9 cellular contexts compared by ENCODE assay signal in genomic region chr1:33327587-33328325, GRCh38. TPM values are rescaled to one million over a fixed set of nuclear protein-coding genes. Genes with fewer than 3 reads are reported as not detected.
DNase-seq lines count a peak whose midpoint lies in the region; ATAC-seq and TF ChIP-seq lines count a peak whose summit lies in the region.
"Had no signal": no experiment of that assay in that cellular context is flagged by ENCODE, and none has a peak within 500 bp of the region (broad histone marks: within the 10 kb centered on the region; RNA-seq: fewer than 3 reads in every experiment).

No MANE protein-coding gene starts in this region.

- H3K4me1 Mint-ChIP-seq in activated naive CD8-positive, alpha-beta T cell treated with anti-CD3 and anti-CD28 coated beads, Interleukin-2, amount 50 U/mL, for 24 hours = no peaks in the 10 kb centered on the region
- H3K4me1 Mint-ChIP-seq in activated naive CD8-positive, alpha-beta T cell treated with anti-CD3 and anti-CD28 coated beads for 36 hours = no peaks in the 10 kb centered on the region

- WGBS in aorta, 2 donors = 20 to 24% methylated on average over 9 of the region's 9 CpGs

- no peak overlapping the region for H3K4me3 ChIP-seq in ascending aorta
- H3K4me3 ChIP-seq in kidney epithelial cell (ENCODE audit: low read depth, low read length) = no peak overlapping the region
- H3K4me3 ChIP-seq in aorta (ENCODE audit: low read length in 2 of 2) = no peak overlapping the region

- peaks cover 24% of the 10 kb centered on the region for H3K36me3 Mint-ChIP-seq in activated naive CD8-positive, alpha-beta T cell treated with anti-CD3 and anti-CD28 coated beads, Interleukin-2, amount 50 U/mL, for 24 hours (ENCODE audit: low read depth)
- H3K36me3 Mint-ChIP-seq in activated naive CD8-positive, alpha-beta T cell treated with anti-CD3 and anti-CD28 coated beads for 36 hours = peaks cover 10% of the 10 kb centered on the region

- H3K9me3 ChIP-seq in ascending aorta (no peaks in the 10 kb centered on the region), aorta (ENCODE audit: control insufficient read depth, low read length) (no peaks in the 10 kb centered on the region)

- H3K27ac Mint-ChIP-seq in activated naive CD8-positive, alpha-beta T cell treated with anti-CD3 and anti-CD28 coated beads, Interleukin-2, amount 50 U/mL, for 24 hours = no peak overlapping the region
- H3K27ac Mint-ChIP-seq in activated naive CD8-positive, alpha-beta T cell treated with anti-CD3 and anti-CD28 coated beads for 36 hours = no peak overlapping the region

- no peaks in the 10 kb centered on the region for H3K27me3 ChIP-seq in ascending aorta
- H3K27me3 ChIP-seq in kidney epithelial cell (ENCODE audit: control insufficient read depth, insufficient read depth, low read length) = no peaks in the 10 kb centered on the region
- no peaks in the 10 kb centered on the region for H3K27me3 ChIP-seq in aorta (ENCODE audit: control insufficient read depth in 1 of 2, insufficient read depth in 2 of 2, low read length in 1 of 2)

- no peak overlapping the region for H3K4me3 Mint-ChIP-seq in activated naive CD8-positive, alpha-beta T cell treated with anti-CD3 and anti-CD28 coated beads, Interleukin-2, amount 50 U/mL, for 24 hours
- H3K4me3 Mint-ChIP-seq in activated naive CD8-positive, alpha-beta T cell treated with anti-CD3 and anti-CD28 coated beads for 36 hours = no peak overlapping the region
- H3K4me3 Mint-ChIP-seq: naive B cell had no signal

- intact Hi-C loops in ascending aorta (cut with DNase I) (no loop called here), aorta (cut with DNase I) (no loop called here)

- DNase-seq in activated naive CD8-positive, alpha-beta T cell treated with anti-CD3 and anti-CD28 coated beads, Interleukin-2, amount 50 U/mL, for 24 hours = no peak
- no peak for DNase-seq in activated naive CD8-positive, alpha-beta T cell treated with anti-CD3 and anti-CD28 coated beads for 36 hours
- DNase-seq in ascending aorta (ENCODE audit: low spot score in 2 of 2) (peak in 1 of 2 donors; percentile 81), kidney epithelial cell (ENCODE audit: low read depth) (peak; percentile 85), aorta (peak; percentile 67 to 80)
- DNase-seq: naive B cell had no signal

- peaks cover 99 to 100% of the 10 kb centered on the region in 2 donors for H3K36me3 ChIP-seq in ascending aorta
- H3K36me3 ChIP-seq in kidney epithelial cell (ENCODE audit: control insufficient read depth, insufficient read depth, low read length) = peaks cover 18% of the 10 kb centered on the region
- peaks cover 6 to 30% of the 10 kb centered on the region in 2 donors for H3K36me3 ChIP-seq in aorta (ENCODE audit: control insufficient read depth in 1 of 2, insufficient read depth in 2 of 2, low read length in 1 of 2)

- no peaks in the 10 kb centered on the region for H3K9me3 Mint-ChIP-seq in activated naive CD8-positive, alpha-beta T cell treated with anti-CD3 and anti-CD28 coated beads, Interleukin-2, amount 50 U/mL, for 24 hours
- H3K9me3 Mint-ChIP-seq in activated naive CD8-positive, alpha-beta T cell treated with anti-CD3 and anti-CD28 coated beads for 36 hours = no peaks in the 10 kb centered on the region

- ATAC-seq in activated naive CD8-positive, alpha-beta T cell treated with anti-CD3 and anti-CD28 coated beads, Interleukin-2, amount 50 U/mL, for 24 hours = peak; percentile 41
- ATAC-seq in aorta (ENCODE audit: low FRiP score) = no peak
- ATAC-seq in HG03439 (IDR thresholded peaks at IDR 0.05; ENCODE audit: unreplicated experiment) = no peak
- no peak for ATAC-seq in GM19467 (IDR thresholded peaks at IDR 0.05; ENCODE audit: unreplicated experiment)
- ATAC-seq in HG02840 (IDR thresholded peaks at IDR 0.05; ENCODE audit: low FRiP score, unreplicated experiment) = no peak

- peaks cover 11 to 30% of the 10 kb centered on the region in 2 donors for H3K4me1 ChIP-seq in ascending aorta
- H3K4me1 ChIP-seq in aorta (ENCODE audit: control insufficient read depth in 1 of 2, insufficient read depth in 2 of 2, low read length in 2 of 2) = no peaks in the 10 kb centered on the region

- no peaks in the 10 kb centered on the region for H3K27me3 Mint-ChIP-seq in activated naive CD8-positive, alpha-beta T cell treated with anti-CD3 and anti-CD28 coated beads, Interleukin-2, amount 50 U/mL, for 24 hours
- H3K27me3 Mint-ChIP-seq in activated naive CD8-positive, alpha-beta T cell treated with anti-CD3 and anti-CD28 coated beads for 36 hours = no peaks in the 10 kb centered on the region
- H3K27me3 Mint-ChIP-seq: naive B cell had no signal

- no peak for TF ChIP-seq CTCF in ascending aorta (IDR thresholded peaks at IDR 0.05)
- no peak for TF ChIP-seq CTCF in kidney epithelial cell (IDR thresholded peaks at IDR 0.05; ENCODE audit: insufficient read depth, low read length, poor library complexity, severe bottlenecking)

- H3K27ac ChIP-seq in ascending aorta = peak overlapping the region; percentile 25 to 26
- H3K27ac ChIP-seq in aorta (ENCODE audit: low read depth in 1 of 2, low read length in 2 of 2) = no peak overlapping the region

RNA-seq across cellular contexts. Expression of gene A3GALT2, which starts 6.9 kb away (rescaled TPM):
- total RNA-seq in activated naive CD8-positive, alpha-beta T cell treated with anti-CD3 and anti-CD28 coated beads for 36 hours = not detected
- total RNA-seq in ascending aorta = not detected
- not detected in 2 replicates for total RNA-seq in kidney epithelial cell
- under 1 TPM; 0.36 to 0.81 TPM for total RNA-seq in aorta
- polyA plus RNA-seq in aorta = not detected

Comparison
In these comparisons a context has a peak if more than half of its experiments do, and no peak if none do; other contexts are left out.
1. DNase-seq: peak in kidney epithelial cell (single experiment) and aorta (2 of 2); none in activated naive CD8-positive, alpha-beta T cell treated with anti-CD3 and anti-CD28 coated beads, Interleukin-2, amount 50 U/mL, for 24 hours (single experiment) and activated naive CD8-positive, alpha-beta T cell treated with anti-CD3 and anti-CD28 coated beads for 36 hours (single experiment).
2. H3K27ac ChIP-seq: peak in ascending aorta (2 of 2); none in aorta (0 of 2).